9 cellular contexts compared by ENCODE assay signal in genomic region chr11:78080084-78080817, GRCh38. TPM values are rescaled to one million over a fixed set of nuclear protein-coding genes. Genes with fewer than 3 reads are reported as not detected.
DNase-seq lines count a peak whose midpoint lies in the region; ATAC-seq, FAIRE-seq and TF ChIP-seq lines count a peak whose summit lies in the region.
"Had no signal": no experiment of that assay in that cellular context is flagged by ENCODE, and none has a peak within 500 bp of the region (broad histone marks: within the 10 kb centered on the region; RNA-seq: fewer than 3 reads in every experiment).

No MANE protein-coding gene starts in this region.

- peaks cover 7 to 14% of the 10 kb centered on the region in 2 donors for H3K4me1 ChIP-seq in kidney (ENCODE audit: control insufficient read depth in 1 of 2, insufficient read depth in 1 of 2, low read depth in 1 of 2, low read length in 2 of 2)

- no peaks in the 10 kb centered on the region for H3K9me3 ChIP-seq in kidney (ENCODE audit: control insufficient read depth in 1 of 2, low read length in 2 of 2)

- intact Hi-C loops in kidney (cut with DNase I): no loop called here

- H3K4me3 Mint-ChIP-seq in T-helper 1 cell treated with Interleukin-12 subunit alpha and Interleukin-12 subunit beta and Interleukin-4 antibody, amounts not matched to agents 30 μg/mL and 1 μg/mL, for 36 hours: peak overlapping the region; percentile 93

- H3K4me3 ChIP-seq in kidney (ENCODE audit: low read length in 2 of 2): peak overlapping the region; percentile 93 to 98

- no peaks in the 10 kb centered on the region for H3K27me3 Mint-ChIP-seq in T-helper 1 cell treated with Interleukin-12 subunit alpha and Interleukin-12 subunit beta and Interleukin-4 antibody, amounts not matched to agents 30 μg/mL and 1 μg/mL, for 36 hours (ENCODE audit: low read depth)

- no peak for FAIRE-seq in kidney (lab: Jason Lieb, UNC)

- peaks cover 38% of the 10 kb centered on the region for H3K4me1 Mint-ChIP-seq in T-helper 1 cell treated with Interleukin-12 subunit alpha and Interleukin-12 subunit beta and Interleukin-4 antibody, amounts not matched to agents 30 μg/mL and 1 μg/mL, for 36 hours (ENCODE audit: low read depth)

- H3K27ac Mint-ChIP-seq in T-helper 1 cell treated with Interleukin-12 subunit alpha and Interleukin-12 subunit beta and Interleukin-4 antibody, amounts not matched to agents 30 μg/mL and 1 μg/mL, for 36 hours: peak overlapping the region; percentile 88
- peak overlapping the region; percentile 87 to 90 for H3K27ac Mint-ChIP-seq in activated naive CD4-positive, alpha-beta T cell treated with anti-CD3 and anti-CD28 coated beads, Interleukin-2, amount 50 U/mL, for 72 hours

- TF ChIP-seq POLR2A in erythroblast (IDR thresholded peaks at IDR 0.05; ENCODE audit: low read length): no peak

- no peaks in the 10 kb centered on the region for H3K36me3 ChIP-seq in kidney (ENCODE audit: control insufficient read depth in 1 of 2, insufficient read depth in 2 of 2, low read length in 2 of 2)

- DNase-seq in T-helper 1 cell (no peak), kidney (no peak), iPS-NIHi7 (ENCODE audit: extremely low spot score) (no peak), erythroblast (lab: John Stamatoyannopoulos, UW) (no peak), OCI-M2 (lab: John Stamatoyannopoulos, UW; ENCODE audit: unreplicated experiment) (no peak)
- no peak for DNase-seq in activated naive CD4-positive, alpha-beta T cell treated with anti-CD3 and anti-CD28 coated beads, Interleukin-2, amount 50 U/mL, for 72 hours (ENCODE audit: low spot score in 2 of 2)

- peaks cover 7% of the 10 kb centered on the region for H3K36me3 Mint-ChIP-seq in T-helper 1 cell treated with Interleukin-12 subunit alpha and Interleukin-12 subunit beta and Interleukin-4 antibody, amounts not matched to agents 30 μg/mL and 1 μg/mL, for 36 hours (ENCODE audit: low read depth)
- H3K36me3 Mint-ChIP-seq in activated naive CD4-positive, alpha-beta T cell treated with anti-CD3 and anti-CD28 coated beads, Interleukin-2, amount 50 U/mL, for 72 hours: peaks cover 0 to 6% of the 10 kb centered on the region in 2 donors

- ATAC-seq in activated naive CD4-positive, alpha-beta T cell treated with anti-CD3 and anti-CD28 coated beads, Interleukin-2, amount 50 U/mL, for 72 hours: no peak

- H3K27ac ChIP-seq in kidney (ENCODE audit: low read depth in 2 of 2, low read length in 2 of 2) (peak overlapping the region; percentile 87 to 89), temporal lobe (ENCODE audit: low read depth, low read length) (peak overlapping the region; percentile 79)

- TF ChIP-seq CTCF in kidney (IDR thresholded peaks at IDR 0.05; ENCODE audit: borderline replicate concordance, extremely low read depth, insufficient read depth): no peak

- H3K9ac ChIP-seq in kidney (ENCODE audit: low read length in 2 of 2): peak overlapping the region; percentile 49 to 83

- H3K9me3 Mint-ChIP-seq in T-helper 1 cell treated with Interleukin-12 subunit alpha and Interleukin-12 subunit beta and Interleukin-4 antibody, amounts not matched to agents 30 μg/mL and 1 μg/mL, for 36 hours: no peaks in the 10 kb centered on the region
- H3K9me3 Mint-ChIP-seq in activated naive CD4-positive, alpha-beta T cell treated with anti-CD3 and anti-CD28 coated beads, Interleukin-2, amount 50 U/mL, for 72 hours: no peaks in the 10 kb centered on the region

RNA-seq across cellular contexts. Expression of gene NDUFC2, which starts 0.6 kb away (rescaled TPM):
- total RNA-seq in activated naive CD4-positive, alpha-beta T cell treated with anti-CD3 and anti-CD28 coated beads, Interleukin-2, amount 50 U/mL, for 72 hours: 100 to 1,000 TPM in 1 of 2 donors, 10 to 100 TPM in 1; 64.6 to 178 TPM
- total RNA-seq in kidney: 166 TPM
- polyA plus RNA-seq in kidney (ENCODE audit: insufficient read depth, low read depth, low replicate concordance): 457 TPM
- total RNA-seq in temporal lobe: 59.7 TPM

RNA-seq across cellular contexts. Expression of gene THRSP, which starts 16.6 kb away (rescaled TPM):
- not detected for total RNA-seq in activated naive CD4-positive, alpha-beta T cell treated with anti-CD3 and anti-CD28 coated beads, Interleukin-2, amount 50 U/mL, for 72 hours
- total RNA-seq in kidney: not detected
- polyA plus RNA-seq in kidney (ENCODE audit: insufficient read depth, low read depth, low replicate concordance): 6.4 TPM
- total RNA-seq in temporal lobe: 0.25 TPM
- total RNA-seq: SK-MEL-5 had no signal

RNA-seq across cellular contexts. Expression of gene KCTD14, which starts 57.2 kb away (rescaled TPM):
- total RNA-seq in activated naive CD4-positive, alpha-beta T cell treated with anti-CD3 and anti-CD28 coated beads, Interleukin-2, amount 50 U/mL, for 72 hours: under 1 TPM; 0.19 to 0.23 TPM
- 13.7 TPM for total RNA-seq in kidney
- 14.8 TPM for polyA plus RNA-seq in kidney (ENCODE audit: insufficient read depth, low read depth, low replicate concordance)
- total RNA-seq in temporal lobe: 1.5 TPM
- total RNA-seq: SK-MEL-5 had no signal

RNA-seq across cellular contexts. Expression of gene ALG8, which starts 59.2 kb away (rescaled TPM):
- total RNA-seq in activated naive CD4-positive, alpha-beta T cell treated with anti-CD3 and anti-CD28 coated beads, Interleukin-2, amount 50 U/mL, for 72 hours: 10 to 100 TPM; 42.9 to 72.1 TPM
- total RNA-seq in kidney: 34.1 TPM
- polyA plus RNA-seq in kidney (ENCODE audit: insufficient read depth, low read depth, low replicate concordance): 49.7 TPM
- total RNA-seq in temporal lobe: 30.5 TPM
